ENCODE assay signal across 27 cellular contexts in the genomic region with DNA sequence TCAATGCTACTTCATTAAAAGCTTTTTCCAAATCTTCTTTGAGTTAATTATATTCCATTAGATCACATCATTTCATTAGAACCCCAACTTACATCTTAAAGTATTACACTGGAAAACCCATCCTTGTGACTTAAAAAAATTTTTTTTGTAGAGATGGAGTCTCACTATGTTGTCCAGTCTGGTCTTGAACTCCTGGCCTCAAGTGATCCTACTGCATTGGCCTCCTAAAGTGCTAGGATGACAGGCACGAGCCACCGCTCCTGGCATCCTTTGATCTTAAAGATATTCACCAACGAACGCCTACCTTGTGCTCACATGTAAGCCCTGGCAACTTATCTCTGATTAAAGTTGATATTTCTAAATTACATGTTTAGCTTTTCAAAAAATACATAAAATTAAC. TPM values are rescaled to one million over a fixed set of nuclear protein-coding genes. Genes with fewer than 3 reads are reported as not detected.
"Had no signal": no experiment of that assay in that cellular context is flagged by ENCODE, and none has a peak within 500 bp of the region (broad histone marks: within the 10 kb centered on the region; RNA-seq: fewer than 3 reads in every experiment).

No MANE protein-coding gene starts in this region.

- H3K27me3 ChIP-seq: adrenal gland, SJCRH30 had no signal

- H3K9me3 ChIP-seq: adrenal gland, SJCRH30 had no signal

- H3K4me3 ChIP-seq: adrenal gland, SJCRH30 had no signal

- H3K27ac ChIP-seq: adrenal gland, RWPE1, SJCRH30 had no signal

- ATAC-seq: activated CD8-positive, alpha-beta T cell treated with anti-CD3 and anti-CD28 coated beads, Interleukin-2, amount 10 ng/mL, durations not matched to agents 7 days and 5 days; Panc1 had no signal

- DNase-seq: activated CD4-positive, alpha-beta T cell treated with anti-CD3 and anti-CD28 coated beads for 48 hours; activated CD4-positive, alpha-beta T cell treated with anti-CD3 and anti-CD28 coated beads, Interleukin-2, amount 50 U/mL, for 4 hours; activated CD4-positive, CD25-positive, alpha-beta regulatory T cell treated with anti-CD3 and anti-CD28 coated beads, Interleukin-2, amount 50 U/mL, for 72 hours; activated CD8-positive, alpha-beta memory T cell treated with anti-CD3 and anti-CD28 coated beads, Interleukin-2, amount 50 U/mL, for 48 hours; activated CD8-positive, alpha-beta T cell treated with anti-CD3 and anti-CD28 coated beads, Interleukin-2, amount 10 ng/mL, durations not matched to agents 7 days and 5 days; activated naive CD4-positive, alpha-beta T cell treated with anti-CD3 and anti-CD28 coated beads, Interleukin-2, amount 50 U/mL, for 16 hours; activated naive CD8-positive, alpha-beta T cell treated with anti-CD3 and anti-CD28 coated beads, Interleukin-2, amount 10 ng/mL, durations not matched to agents 7 days and 5 days; activated T-cell treated with anti-CD3 and anti-CD28 coated beads, Interleukin-2, amount 50 U/mL, for 1 hour; adrenal gland; anterior cingulate cortex; caudate nucleus; KG1; NCI-H1092 treated with DMSO at 0.1 percent for 48 hours; NCI-H1417 treated with DMSO at 0.1 percent for 48 hours; NCI-H1694 treated with DMSO at 0.1 percent for 48 hours; NCI-H2029 treated with DMSO at 0.1 percent for 48 hours; NCI-H345; NCI-H510A; NCI-H526 treated with DMSO at 0.1 percent for 48 hours; NK-92 treated with Interleukin-12 subunit alpha and Interleukin-12 subunit beta, amount 100 ng/mL, for 24 hours; OCI-M1; Right ventricle myocardium superior; SJCRH30; SW 1271 had no signal

RNA-seq across cellular contexts. Expression of a gene that starts 32.3 kb away (rescaled TPM):
- total RNA-seq: activated CD8-positive, alpha-beta T cell treated with anti-CD3 and anti-CD28 coated beads, Interleukin-2, amount 10 ng/mL, durations not matched to agents 7 days and 5 days; activated naive CD8-positive, alpha-beta T cell treated with anti-CD3 and anti-CD28 coated beads, Interleukin-2, amount 10 ng/mL, durations not matched to agents 7 days and 5 days; T-helper 1 cell treated with Interleukin-12 subunit alpha and Interleukin-12 subunit beta and Interleukin-4 antibody, amounts not matched to agents 30 ng/mL and 1 ng/mL, for 36 hours had no signal
